In genomic region chr2:105398522-105399206, GRCh38 we compare ENCODE assay signal across 1 cellular context.
TF ChIP-seq lines count a peak whose summit lies in the region.

Gene FHL2 (minus strand): TSS chr2:105399051. CDS start chr2:105386516, 12,535 bp downstream.

TF ChIP-seq in K562, 482 proteins besides CTCF, POLR2A, EP300 and RAD21 (continued from another document and continues in another):
- TF ChIP-seq REST (CRISPR knock-in tag; IDR thresholded peaks at IDR 0.05; ENCODE audit: low read depth) (no peak), ETS1 (conservative IDR thresholded peaks at IDR 0.05; ENCODE audit: control insufficient read depth, low read depth, low read length) (0 out of 2 replicates have a peak, but pooled peaks have one; percentile 30), DLX4 (CRISPR knock-in tag; IDR thresholded peaks at IDR 0.05) (no peak), FUS (optimal IDR thresholded peaks at IDR 0.05; ENCODE audit: low read depth, low read length) (peak; percentile 20), ZFP91 (CRISPR knock-in tag; IDR thresholded peaks at IDR 0.05) (no peak), EP400 (IDR thresholded peaks at IDR 0.05) (no peak; the same call in 1 of the 2 replicates), PKNOX1 (IDR thresholded peaks at IDR 0.05) (no peak), ZBTB43 (CRISPR knock-in tag; IDR thresholded peaks at IDR 0.05) (no peak), CCNT2 (IDR thresholded peaks at IDR 0.05; ENCODE audit: borderline replicate concordance, extremely low read depth, insufficient read length, low read depth, low read length) (peak; percentile 88), HMG20A (CRISPR knock-in tag; conservative IDR thresholded peaks at IDR 0.05) (no peak), CBFA2T2 (conservative IDR thresholded peaks at IDR 0.05) (no peak), FOXJ3 (CRISPR knock-in tag; IDR thresholded peaks at IDR 0.05) (no peak), CEBPG (CRISPR knock-in tag; IDR thresholded peaks at IDR 0.05) (no peak), CEBPG (tag; conservative IDR thresholded peaks at IDR 0.05 in 1 of 2, IDR thresholded peaks at IDR 0.05 in 1 of 2) (no peak), MLX (CRISPR knock-in tag; conservative IDR thresholded peaks at IDR 0.05) (no peak), THRA (IDR thresholded peaks at IDR 0.05) (no peak), CREB1 (IDR thresholded peaks at IDR 0.05) (peak; percentile 54), CREB1 (CRISPR knock-in tag; IDR thresholded peaks at IDR 0.05) (no peak; the same call in none of the 2 replicates), ZNF766 (CRISPR knock-in tag; conservative IDR thresholded peaks at IDR 0.05) (peak; percentile 89), KLF16 (IDR thresholded peaks at IDR 0.05) (no peak), RBBP5 (IDR thresholded peaks at IDR 0.05; ENCODE audit: borderline replicate concordance, insufficient read depth, low read length, poor library complexity, severe bottlenecking) (peak; percentile 53), ZKSCAN1 (IDR thresholded peaks at IDR 0.05; ENCODE audit: low read depth, low read length) (0 out of 2 replicates have a peak, but pooled peaks have one; percentile 17), USF2 (CRISPR knock-in tag; IDR thresholded peaks at IDR 0.05) (no peak), CBX8 (IDR thresholded peaks at IDR 0.05; ENCODE audit: borderline replicate concordance, extremely low read depth, low read depth, low read length, poor library complexity, severe bottlenecking) (no peak), ATF3 (IDR thresholded peaks at IDR 0.05) (no peak), ATF3 (CRISPR knock-in tag; conservative IDR thresholded peaks at IDR 0.05) (no peak), PATZ1 (CRISPR knock-in tag; IDR thresholded peaks at IDR 0.05; ENCODE audit: borderline replicate concordance) (no peak), ZNF75A (CRISPR knock-in tag; IDR thresholded peaks at IDR 0.05) (no peak), ZNF639 (CRISPR knock-in tag; conservative IDR thresholded peaks at IDR 0.05 in 1 of 2, IDR thresholded peaks at IDR 0.05 in 1 of 2) (peak in 1 of 2 experiments; percentile 60; a peak in 2 of 4 replicates), ELK3 (CRISPR knock-in tag; IDR thresholded peaks at IDR 0.05) (no peak), FIP1L1 (IDR thresholded peaks at IDR 0.05; ENCODE audit: low read depth, low read length, poor library complexity, severe bottlenecking) (peak; percentile 53), KLF6 (CRISPR knock-in tag; IDR thresholded peaks at IDR 0.05; ENCODE audit: borderline replicate concordance) (no peak), ZBTB49 (CRISPR knock-in tag; IDR thresholded peaks at IDR 0.05; ENCODE audit: borderline replicate concordance) (no peak), U2AF2 (optimal IDR thresholded peaks at IDR 0.05; ENCODE audit: low read depth, low read length) (no peak), ZNF165 (CRISPR knock-in tag; IDR thresholded peaks at IDR 0.05; ENCODE audit: borderline replicate concordance) (no peak), LCOR (CRISPR knock-in tag; IDR thresholded peaks at IDR 0.05) (no peak)
